Comparison of ENCODE assay signal across 1 cellular context in the genomic region with DNA sequence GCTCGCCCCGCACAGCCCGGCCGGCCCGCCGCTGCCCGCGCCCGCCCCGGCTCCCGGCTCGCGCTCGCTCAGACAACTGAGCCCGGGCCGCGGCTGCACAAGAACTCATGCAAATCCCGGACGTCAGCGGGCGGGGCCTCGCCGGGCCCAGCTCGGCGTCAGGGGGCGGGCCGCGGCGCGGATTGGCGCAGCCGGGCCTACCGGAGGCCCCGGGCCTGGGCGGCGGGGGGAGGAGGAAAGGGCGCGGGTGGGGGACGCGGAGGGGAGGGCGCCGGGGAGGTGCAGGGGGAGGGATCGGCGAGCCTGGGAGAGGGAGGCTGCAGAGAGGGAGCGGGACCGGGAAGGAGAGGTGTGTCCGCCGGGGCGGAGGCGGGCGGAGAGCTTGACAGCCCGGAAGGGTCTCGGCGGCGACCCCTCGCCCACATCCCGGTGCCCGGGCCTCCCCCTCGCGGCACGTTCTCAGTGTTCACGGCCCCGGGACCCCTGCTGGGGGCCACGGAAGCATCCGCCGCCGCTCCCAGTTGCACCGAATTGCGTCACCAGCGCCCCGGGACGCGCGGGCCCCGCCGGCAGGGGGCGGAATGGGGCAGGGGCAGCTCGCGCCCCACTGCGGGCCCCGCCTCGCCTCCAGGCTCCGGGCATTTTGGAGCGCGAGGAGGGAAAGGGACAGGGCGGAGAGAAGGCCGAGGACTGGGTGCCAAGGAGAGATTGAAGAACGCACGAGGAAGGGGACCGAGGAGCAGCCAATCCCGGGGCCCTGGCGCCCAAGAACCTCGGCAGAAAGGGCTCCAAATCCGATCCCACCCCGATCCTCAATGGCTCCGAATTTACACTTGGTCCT.
TF ChIP-seq lines count a peak whose summit lies in the region.

A gene (minus strand): TSS at position 78 of the 841 bp plus-strand sequence. CDS start 189 bp downstream, outside the sequence.

TF ChIP-seq in HepG2, 621 proteins besides CTCF, POLR2A, EP300 and RAD21 (continued from another document and continues in another):
- TF ChIP-seq, protein P1, sequence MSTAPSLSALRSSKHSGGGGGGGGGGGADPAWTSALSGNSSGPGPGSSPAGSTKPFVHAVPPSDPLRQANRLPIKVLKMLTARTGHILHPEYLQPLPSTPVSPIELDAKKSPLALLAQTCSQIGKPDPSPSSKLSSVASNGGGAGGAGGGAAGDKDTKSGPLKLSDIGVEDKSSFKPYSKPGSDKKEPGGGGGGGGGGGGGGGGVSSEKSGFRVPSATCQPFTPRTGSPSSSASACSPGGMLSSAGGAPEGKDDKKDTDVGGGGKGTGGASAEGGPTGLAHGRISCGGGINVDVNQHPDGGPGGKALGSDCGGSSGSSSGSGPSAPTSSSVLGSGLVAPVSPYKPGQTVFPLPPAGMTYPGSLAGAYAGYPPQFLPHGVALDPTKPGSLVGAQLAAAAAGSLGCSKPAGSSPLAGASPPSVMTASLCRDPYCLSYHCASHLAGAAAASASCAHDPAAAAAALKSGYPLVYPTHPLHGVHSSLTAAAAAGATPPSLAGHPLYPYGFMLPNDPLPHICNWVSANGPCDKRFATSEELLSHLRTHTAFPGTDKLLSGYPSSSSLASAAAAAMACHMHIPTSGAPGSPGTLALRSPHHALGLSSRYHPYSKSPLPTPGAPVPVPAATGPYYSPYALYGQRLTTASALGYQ (CRISPR knock-in tag; IDR thresholded peaks at IDR 0.05), result no peak
- TF ChIP-seq ZFP36L1 (CRISPR knock-in tag; IDR thresholded peaks at IDR 0.05) (no peak), ZNF3 (CRISPR knock-in tag; IDR thresholded peaks at IDR 0.05) (no peak), RFXANK (CRISPR knock-in tag; IDR thresholded peaks at IDR 0.05) (peak; percentile 22; the same call in 1 of the 2 replicates), MEIS2 (CRISPR knock-in tag; IDR thresholded peaks at IDR 0.05) (peak; percentile 57; the same call in 1 of the 2 replicates), ZIK1 (CRISPR knock-in tag; IDR thresholded peaks at IDR 0.05; ENCODE audit: borderline replicate concordance, low read depth) (no peak), NR3C1 (CRISPR knock-in tag; IDR thresholded peaks at IDR 0.05) (no peak), ZSCAN30 (CRISPR knock-in tag; IDR thresholded peaks at IDR 0.05) (no peak), PCBP2 (optimal IDR thresholded peaks at IDR 0.05; ENCODE audit: low read depth, low read length, poor library complexity, severe bottlenecking) (no peak), MLLT10 (CRISPR knock-in tag; IDR thresholded peaks at IDR 0.05) (no peak), CENPT (CRISPR knock-in tag; IDR thresholded peaks at IDR 0.05; ENCODE audit: low read depth) (peak; percentile 26; the same call in 1 of the 2 replicates), ZNF7 (CRISPR knock-in tag; IDR thresholded peaks at IDR 0.05) (no peak), ZNF30 (CRISPR knock-in tag; IDR thresholded peaks at IDR 0.05) (no peak), TCF7 (IDR thresholded peaks at IDR 0.05; ENCODE audit: low read depth) (no peak), SALL2 (CRISPR knock-in tag; IDR thresholded peaks at IDR 0.05) (peak; percentile 74), ZNF468 (CRISPR knock-in tag; IDR thresholded peaks at IDR 0.05) (no peak), ZC3H4 (CRISPR knock-in tag; IDR thresholded peaks at IDR 0.05; ENCODE audit: borderline replicate concordance) (peak; percentile 54; the same call in 1 of the 2 replicates), KDM5B (CRISPR knock-in tag; IDR thresholded peaks at IDR 0.05; ENCODE audit: borderline replicate concordance) (peak; percentile 84; the same call in 1 of the 2 replicates), ZNF431 (CRISPR knock-in tag; IDR thresholded peaks at IDR 0.05; ENCODE audit: borderline replicate concordance, low read depth) (peak; percentile 36; the same call in 1 of the 2 replicates), EEA1 (CRISPR knock-in tag; IDR thresholded peaks at IDR 0.05; ENCODE audit: borderline replicate concordance) (peak; percentile 67; the same call in 1 of the 2 replicates), ARNT2 (CRISPR knock-in tag; IDR thresholded peaks at IDR 0.05; ENCODE audit: low read depth) (peak; percentile 84), RELA (CRISPR knock-in tag; IDR thresholded peaks at IDR 0.05) (no peak), NFE2 (CRISPR knock-in tag; IDR thresholded peaks at IDR 0.05) (no peak), ZNF776 (CRISPR knock-in tag; IDR thresholded peaks at IDR 0.05) (peak; percentile 78), ZNF792 (CRISPR knock-in tag; IDR thresholded peaks at IDR 0.05) (no peak; the same call in 1 of the 2 replicates), SIN3A (IDR thresholded peaks at IDR 0.05; ENCODE audit: borderline replicate concordance, low read depth, low read length) (peak; percentile 54; the same call in 1 of the 2 replicates)
- TF ChIP-seq, protein P2, sequence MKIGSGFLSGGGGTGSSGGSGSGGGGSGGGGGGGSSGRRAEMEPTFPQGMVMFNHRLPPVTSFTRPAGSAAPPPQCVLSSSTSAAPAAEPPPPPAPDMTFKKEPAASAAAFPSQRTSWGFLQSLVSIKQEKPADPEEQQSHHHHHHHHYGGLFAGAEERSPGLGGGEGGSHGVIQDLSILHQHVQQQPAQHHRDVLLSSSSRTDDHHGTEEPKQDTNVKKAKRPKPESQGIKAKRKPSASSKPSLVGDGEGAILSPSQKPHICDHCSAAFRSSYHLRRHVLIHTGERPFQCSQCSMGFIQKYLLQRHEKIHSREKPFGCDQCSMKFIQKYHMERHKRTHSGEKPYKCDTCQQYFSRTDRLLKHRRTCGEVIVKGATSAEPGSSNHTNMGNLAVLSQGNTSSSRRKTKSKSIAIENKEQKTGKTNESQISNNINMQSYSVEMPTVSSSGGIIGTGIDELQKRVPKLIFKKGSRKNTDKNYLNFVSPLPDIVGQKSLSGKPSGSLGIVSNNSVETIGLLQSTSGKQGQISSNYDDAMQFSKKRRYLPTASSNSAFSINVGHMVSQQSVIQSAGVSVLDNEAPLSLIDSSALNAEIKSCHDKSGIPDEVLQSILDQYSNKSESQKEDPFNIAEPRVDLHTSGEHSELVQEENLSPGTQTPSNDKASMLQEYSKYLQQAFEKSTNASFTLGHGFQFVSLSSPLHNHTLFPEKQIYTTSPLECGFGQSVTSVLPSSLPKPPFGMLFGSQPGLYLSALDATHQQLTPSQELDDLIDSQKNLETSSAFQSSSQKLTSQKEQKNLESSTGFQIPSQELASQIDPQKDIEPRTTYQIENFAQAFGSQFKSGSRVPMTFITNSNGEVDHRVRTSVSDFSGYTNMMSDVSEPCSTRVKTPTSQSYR (CRISPR knock-in tag; IDR thresholded peaks at IDR 0.05; ENCODE audit: borderline replicate concordance), result peak; percentile 55; the same call in 1 of the 2 replicates
- TF ChIP-seq, protein P3, sequence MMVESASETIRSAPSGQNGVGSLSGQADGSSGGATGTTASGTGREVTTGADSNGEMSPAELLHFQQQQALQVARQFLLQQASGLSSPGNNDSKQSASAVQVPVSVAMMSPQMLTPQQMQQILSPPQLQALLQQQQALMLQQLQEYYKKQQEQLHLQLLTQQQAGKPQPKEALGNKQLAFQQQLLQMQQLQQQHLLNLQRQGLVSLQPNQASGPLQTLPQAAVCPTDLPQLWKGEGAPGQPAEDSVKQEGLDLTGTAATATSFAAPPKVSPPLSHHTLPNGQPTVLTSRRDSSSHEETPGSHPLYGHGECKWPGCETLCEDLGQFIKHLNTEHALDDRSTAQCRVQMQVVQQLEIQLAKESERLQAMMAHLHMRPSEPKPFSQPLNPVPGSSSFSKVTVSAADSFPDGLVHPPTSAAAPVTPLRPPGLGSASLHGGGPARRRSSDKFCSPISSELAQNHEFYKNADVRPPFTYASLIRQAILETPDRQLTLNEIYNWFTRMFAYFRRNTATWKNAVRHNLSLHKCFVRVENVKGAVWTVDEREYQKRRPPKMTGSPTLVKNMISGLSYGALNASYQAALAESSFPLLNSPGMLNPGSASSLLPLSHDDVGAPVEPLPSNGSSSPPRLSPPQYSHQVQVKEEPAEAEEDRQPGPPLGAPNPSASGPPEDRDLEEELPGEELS (CRISPR knock-in tag; IDR thresholded peaks at IDR 0.05), result peak; percentile 37; the same call in 1 of the 2 replicates
- TF ChIP-seq, protein P4, sequence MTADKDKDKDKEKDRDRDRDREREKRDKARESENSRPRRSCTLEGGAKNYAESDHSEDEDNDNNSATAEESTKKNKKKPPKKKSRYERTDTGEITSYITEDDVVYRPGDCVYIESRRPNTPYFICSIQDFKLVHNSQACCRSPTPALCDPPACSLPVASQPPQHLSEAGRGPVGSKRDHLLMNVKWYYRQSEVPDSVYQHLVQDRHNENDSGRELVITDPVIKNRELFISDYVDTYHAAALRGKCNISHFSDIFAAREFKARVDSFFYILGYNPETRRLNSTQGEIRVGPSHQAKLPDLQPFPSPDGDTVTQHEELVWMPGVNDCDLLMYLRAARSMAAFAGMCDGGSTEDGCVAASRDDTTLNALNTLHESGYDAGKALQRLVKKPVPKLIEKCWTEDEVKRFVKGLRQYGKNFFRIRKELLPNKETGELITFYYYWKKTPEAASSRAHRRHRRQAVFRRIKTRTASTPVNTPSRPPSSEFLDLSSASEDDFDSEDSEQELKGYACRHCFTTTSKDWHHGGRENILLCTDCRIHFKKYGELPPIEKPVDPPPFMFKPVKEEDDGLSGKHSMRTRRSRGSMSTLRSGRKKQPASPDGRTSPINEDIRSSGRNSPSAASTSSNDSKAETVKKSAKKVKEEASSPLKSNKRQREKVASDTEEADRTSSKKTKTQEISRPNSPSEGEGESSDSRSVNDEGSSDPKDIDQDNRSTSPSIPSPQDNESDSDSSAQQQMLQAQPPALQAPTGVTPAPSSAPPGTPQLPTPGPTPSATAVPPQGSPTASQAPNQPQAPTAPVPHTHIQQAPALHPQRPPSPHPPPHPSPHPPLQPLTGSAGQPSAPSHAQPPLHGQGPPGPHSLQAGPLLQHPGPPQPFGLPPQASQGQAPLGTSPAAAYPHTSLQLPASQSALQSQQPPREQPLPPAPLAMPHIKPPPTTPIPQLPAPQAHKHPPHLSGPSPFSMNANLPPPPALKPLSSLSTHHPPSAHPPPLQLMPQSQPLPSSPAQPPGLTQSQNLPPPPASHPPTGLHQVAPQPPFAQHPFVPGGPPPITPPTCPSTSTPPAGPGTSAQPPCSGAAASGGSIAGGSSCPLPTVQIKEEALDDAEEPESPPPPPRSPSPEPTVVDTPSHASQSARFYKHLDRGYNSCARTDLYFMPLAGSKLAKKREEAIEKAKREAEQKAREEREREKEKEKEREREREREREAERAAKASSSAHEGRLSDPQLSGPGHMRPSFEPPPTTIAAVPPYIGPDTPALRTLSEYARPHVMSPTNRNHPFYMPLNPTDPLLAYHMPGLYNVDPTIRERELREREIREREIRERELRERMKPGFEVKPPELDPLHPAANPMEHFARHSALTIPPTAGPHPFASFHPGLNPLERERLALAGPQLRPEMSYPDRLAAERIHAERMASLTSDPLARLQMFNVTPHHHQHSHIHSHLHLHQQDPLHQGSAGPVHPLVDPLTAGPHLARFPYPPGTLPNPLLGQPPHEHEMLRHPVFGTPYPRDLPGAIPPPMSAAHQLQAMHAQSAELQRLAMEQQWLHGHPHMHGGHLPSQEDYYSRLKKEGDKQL (CRISPR knock-in tag; IDR thresholded peaks at IDR 0.05; ENCODE audit: low read depth), result no peak
- TF ChIP-seq, protein P5, sequence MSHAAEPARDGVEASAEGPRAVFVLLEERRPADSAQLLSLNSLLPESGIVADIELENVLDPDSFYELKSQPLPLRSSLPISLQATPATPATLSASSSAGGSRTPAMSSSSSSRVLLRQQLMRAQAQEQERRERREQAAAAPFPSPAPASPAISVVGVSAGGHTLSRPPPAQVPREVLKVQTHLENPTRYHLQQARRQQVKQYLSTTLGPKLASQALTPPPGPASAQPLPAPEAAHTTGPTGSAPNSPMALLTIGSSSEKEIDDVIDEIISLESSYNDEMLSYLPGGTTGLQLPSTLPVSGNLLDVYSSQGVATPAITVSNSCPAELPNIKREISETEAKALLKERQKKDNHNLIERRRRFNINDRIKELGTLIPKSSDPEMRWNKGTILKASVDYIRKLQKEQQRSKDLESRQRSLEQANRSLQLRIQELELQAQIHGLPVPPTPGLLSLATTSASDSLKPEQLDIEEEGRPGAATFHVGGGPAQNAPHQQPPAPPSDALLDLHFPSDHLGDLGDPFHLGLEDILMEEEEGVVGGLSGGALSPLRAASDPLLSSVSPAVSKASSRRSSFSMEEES (CRISPR knock-in tag; IDR thresholded peaks at IDR 0.05), result no peak
- TF ChIP-seq, protein P6, sequence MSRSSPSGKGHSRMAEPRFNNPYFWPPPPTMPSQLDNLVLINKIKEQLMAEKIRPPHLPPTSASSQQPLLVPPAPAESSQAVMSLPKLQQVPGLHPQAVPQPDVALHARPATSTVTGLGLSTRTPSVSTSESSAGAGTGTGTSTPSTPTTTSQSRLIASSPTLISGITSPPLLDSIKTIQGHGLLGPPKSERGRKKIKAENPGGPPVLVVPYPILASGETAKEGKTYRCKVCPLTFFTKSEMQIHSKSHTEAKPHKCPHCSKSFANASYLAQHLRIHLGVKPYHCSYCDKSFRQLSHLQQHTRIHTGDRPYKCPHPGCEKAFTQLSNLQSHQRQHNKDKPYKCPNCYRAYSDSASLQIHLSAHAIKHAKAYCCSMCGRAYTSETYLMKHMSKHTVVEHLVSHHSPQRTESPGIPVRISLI (CRISPR knock-in tag; IDR thresholded peaks at IDR 0.05; ENCODE audit: borderline replicate concordance), result peak; percentile 24; the same call in 1 of the 2 replicates
- TF ChIP-seq, protein P7, sequence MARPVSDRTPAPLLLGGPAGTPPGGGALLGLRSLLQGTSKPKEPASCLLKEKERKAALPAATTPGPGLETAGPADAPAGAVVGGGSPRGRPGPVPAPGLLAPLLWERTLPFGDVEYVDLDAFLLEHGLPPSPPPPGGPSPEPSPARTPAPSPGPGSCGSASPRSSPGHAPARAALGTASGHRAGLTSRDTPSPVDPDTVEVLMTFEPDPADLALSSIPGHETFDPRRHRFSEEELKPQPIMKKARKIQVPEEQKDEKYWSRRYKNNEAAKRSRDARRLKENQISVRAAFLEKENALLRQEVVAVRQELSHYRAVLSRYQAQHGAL (CRISPR knock-in tag; IDR thresholded peaks at IDR 0.05; ENCODE audit: not compliant biosample characterization), result no peak
- TF ChIP-seq, protein P8, sequence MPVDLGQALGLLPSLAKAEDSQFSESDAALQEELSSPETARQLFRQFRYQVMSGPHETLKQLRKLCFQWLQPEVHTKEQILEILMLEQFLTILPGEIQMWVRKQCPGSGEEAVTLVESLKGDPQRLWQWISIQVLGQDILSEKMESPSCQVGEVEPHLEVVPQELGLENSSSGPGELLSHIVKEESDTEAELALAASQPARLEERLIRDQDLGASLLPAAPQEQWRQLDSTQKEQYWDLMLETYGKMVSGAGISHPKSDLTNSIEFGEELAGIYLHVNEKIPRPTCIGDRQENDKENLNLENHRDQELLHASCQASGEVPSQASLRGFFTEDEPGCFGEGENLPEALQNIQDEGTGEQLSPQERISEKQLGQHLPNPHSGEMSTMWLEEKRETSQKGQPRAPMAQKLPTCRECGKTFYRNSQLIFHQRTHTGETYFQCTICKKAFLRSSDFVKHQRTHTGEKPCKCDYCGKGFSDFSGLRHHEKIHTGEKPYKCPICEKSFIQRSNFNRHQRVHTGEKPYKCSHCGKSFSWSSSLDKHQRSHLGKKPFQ (CRISPR knock-in tag; IDR thresholded peaks at IDR 0.05; ENCODE audit: insufficient replicate concordance), result peak; percentile 68
- TF ChIP-seq, protein P9, sequence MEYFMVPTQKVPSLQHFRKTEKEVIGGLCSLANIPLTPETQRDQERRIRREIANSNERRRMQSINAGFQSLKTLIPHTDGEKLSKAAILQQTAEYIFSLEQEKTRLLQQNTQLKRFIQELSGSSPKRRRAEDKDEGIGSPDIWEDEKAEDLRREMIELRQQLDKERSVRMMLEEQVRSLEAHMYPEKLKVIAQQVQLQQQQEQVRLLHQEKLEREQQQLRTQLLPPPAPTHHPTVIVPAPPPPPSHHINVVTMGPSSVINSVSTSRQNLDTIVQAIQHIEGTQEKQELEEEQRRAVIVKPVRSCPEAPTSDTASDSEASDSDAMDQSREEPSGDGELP (IDR thresholded peaks at IDR 0.05; ENCODE audit: borderline replicate concordance, low read depth), result peak; percentile 26; the same call in 1 of the 2 replicates
- TF ChIP-seq, protein P10, sequence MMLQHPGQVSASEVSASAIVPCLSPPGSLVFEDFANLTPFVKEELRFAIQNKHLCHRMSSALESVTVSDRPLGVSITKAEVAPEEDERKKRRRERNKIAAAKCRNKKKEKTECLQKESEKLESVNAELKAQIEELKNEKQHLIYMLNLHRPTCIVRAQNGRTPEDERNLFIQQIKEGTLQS (CRISPR knock-in tag; IDR thresholded peaks at IDR 0.05), result peak; percentile 99
